ENCODE assay signal across 1 cellular context in the genomic region with DNA sequence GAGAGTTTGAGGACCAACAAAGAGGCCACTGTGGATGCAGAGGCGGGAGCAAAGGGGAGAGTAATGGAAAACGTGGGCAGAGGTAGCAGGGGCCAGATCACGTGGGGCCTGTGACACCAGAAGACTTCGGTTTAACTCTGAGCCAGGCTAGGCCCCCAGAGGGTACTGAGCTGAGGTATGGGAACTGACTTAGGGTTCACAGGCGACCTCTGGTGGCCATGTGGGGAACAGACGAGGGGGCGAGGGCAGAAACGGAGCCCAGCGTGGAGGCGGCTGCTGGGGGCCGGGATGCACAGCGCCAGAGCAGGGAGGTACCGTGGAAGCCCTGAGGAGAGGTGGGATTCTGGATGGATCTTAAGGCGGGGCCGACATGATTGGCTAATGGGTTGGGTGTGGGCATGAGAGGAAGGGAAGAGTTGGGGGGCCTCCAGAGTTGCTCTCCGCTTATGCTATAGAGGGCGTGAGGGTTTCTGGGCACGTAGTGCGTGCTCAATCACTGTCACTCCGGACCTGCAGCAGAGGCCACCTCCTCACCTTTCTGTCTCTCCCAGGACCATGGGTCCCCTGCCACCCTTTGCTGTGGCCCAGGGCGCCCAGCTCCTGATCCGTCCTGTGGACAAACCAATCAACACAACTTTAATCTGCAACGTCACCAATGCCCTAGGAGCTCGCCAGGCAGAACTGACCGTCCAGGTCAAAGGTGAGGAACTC.
TF ChIP-seq lines count a peak whose summit lies in the region.

No MANE protein-coding gene starts in this region.

TF ChIP-seq in HEK293, 187 proteins besides CTCF, POLR2A, EP300 and RAD21 (continued from another document):
- TF ChIP-seq, protein P1, sequence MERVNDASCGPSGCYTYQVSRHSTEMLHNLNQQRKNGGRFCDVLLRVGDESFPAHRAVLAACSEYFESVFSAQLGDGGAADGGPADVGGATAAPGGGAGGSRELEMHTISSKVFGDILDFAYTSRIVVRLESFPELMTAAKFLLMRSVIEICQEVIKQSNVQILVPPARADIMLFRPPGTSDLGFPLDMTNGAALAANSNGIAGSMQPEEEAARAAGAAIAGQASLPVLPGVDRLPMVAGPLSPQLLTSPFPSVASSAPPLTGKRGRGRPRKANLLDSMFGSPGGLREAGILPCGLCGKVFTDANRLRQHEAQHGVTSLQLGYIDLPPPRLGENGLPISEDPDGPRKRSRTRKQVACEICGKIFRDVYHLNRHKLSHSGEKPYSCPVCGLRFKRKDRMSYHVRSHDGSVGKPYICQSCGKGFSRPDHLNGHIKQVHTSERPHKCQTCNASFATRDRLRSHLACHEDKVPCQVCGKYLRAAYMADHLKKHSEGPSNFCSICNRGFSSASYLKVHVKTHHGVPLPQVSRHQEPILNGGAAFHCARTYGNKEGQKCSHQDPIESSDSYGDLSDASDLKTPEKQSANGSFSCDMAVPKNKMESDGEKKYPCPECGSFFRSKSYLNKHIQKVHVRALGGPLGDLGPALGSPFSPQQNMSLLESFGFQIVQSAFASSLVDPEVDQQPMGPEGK (tag by site-specific recombination; IDR thresholded peaks at IDR 0.05), result 0 out of 2 replicates have a peak, but pooled peaks have one; percentile 30
- no peak for TF ChIP-seq ZNF660 (tag by site-specific recombination; IDR thresholded peaks at IDR 0.05)
- no peak for TF ChIP-seq ZNF394 (tag by site-specific recombination; IDR thresholded peaks at IDR 0.05; ENCODE audit: borderline replicate concordance)
- no peak for TF ChIP-seq ZNF792 (tag by site-specific recombination; IDR thresholded peaks at IDR 0.05)
- no peak for TF ChIP-seq ZSCAN30 (tag by site-specific recombination; IDR thresholded peaks at IDR 0.05)
- peak; percentile 63 for TF ChIP-seq ZFHX2 (tag by site-specific recombination; conservative IDR thresholded peaks at IDR 0.05)
- TF ChIP-seq, protein P2, sequence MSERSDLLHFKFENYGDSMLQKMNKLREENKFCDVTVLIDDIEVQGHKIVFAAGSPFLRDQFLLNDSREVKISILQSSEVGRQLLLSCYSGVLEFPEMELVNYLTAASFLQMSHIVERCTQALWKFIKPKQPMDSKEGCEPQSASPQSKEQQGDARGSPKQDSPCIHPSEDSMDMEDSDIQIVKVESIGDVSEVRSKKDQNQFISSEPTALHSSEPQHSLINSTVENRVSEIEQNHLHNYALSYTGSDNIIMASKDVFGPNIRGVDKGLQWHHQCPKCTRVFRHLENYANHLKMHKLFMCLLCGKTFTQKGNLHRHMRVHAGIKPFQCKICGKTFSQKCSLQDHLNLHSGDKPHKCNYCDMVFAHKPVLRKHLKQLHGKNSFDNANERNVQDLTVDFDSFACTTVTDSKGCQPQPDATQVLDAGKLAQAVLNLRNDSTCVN (tag by site-specific recombination; optimal IDR thresholded peaks at IDR 0.05), result no peak
- TF ChIP-seq ZBTB1 (tag by site-specific recombination; IDR thresholded peaks at IDR 0.05), result no peak
- no peak for TF ChIP-seq ZNF354C (tag by site-specific recombination; IDR thresholded peaks at IDR 0.05; ENCODE audit: borderline replicate concordance, low read depth)
- no peak for TF ChIP-seq KLF10 (tag by site-specific recombination; IDR thresholded peaks at IDR 0.05)
- no peak for TF ChIP-seq ZIC2 (tag by site-specific recombination; IDR thresholded peaks at IDR 0.05)
- peak; percentile 11; the same call in 1 of the 2 replicates for TF ChIP-seq ZNF654 (tag by site-specific recombination; IDR thresholded peaks at IDR 0.05; ENCODE audit: low read depth)
- peak; percentile 61 for TF ChIP-seq EGR2 (tag by site-specific recombination; IDR thresholded peaks at IDR 0.05; ENCODE audit: low read depth)
- no peak for TF ChIP-seq ZEB2 (tag by site-specific recombination; IDR thresholded peaks at IDR 0.05)
